In genomic region chr15:40081691-40082194, GRCh38 we compare ENCODE assay signal across 8 cellular contexts. TPM values are rescaled to one million over a fixed set of nuclear protein-coding genes. Genes with fewer than 3 reads are reported as not detected.
DNase-seq lines count a peak whose midpoint lies in the region; ATAC-seq and TF ChIP-seq lines count a peak whose summit lies in the region.

No MANE protein-coding gene starts in this region.

- no peak overlapping the region for H3K27ac ChIP-seq in iPS-20b (ENCODE audit: low read length)

- H3K27me3 Mint-ChIP-seq in brain, result peaks cover 38% of the 10 kb centered on the region

- H3K36me3 ChIP-seq in iPS-20b (ENCODE audit: insufficient read depth, low read depth, low read length), result no peaks in the 10 kb centered on the region

- DNase-seq in ELR (ENCODE audit: low read depth) (peak; percentile 88), NCI-H2227 (lab: John Stamatoyannopoulos, UW; ENCODE audit: unreplicated experiment) (peak; percentile 47), renal cortical epithelial cell (ENCODE audit: low read depth) (peak; percentile 85), NCI-H1092 treated with DMSO at 0.1 percent for 48 hours (lab: John Stamatoyannopoulos, UW) (no peak)

- peaks cover 15% of the 10 kb centered on the region for H3K4me1 ChIP-seq in iPS-20b (ENCODE audit: insufficient read depth, low read length)

- no peak for TF ChIP-seq CTCF in brain (conservative IDR thresholded peaks at IDR 0.05)

- H3K36me3 Mint-ChIP-seq in brain, result no peaks in the 10 kb centered on the region

- H3K9me3 Mint-ChIP-seq in brain, result peaks cover 0 to 3% (median 0%) of the 10 kb centered on the region in 5 experiments

- H3K4me3 Mint-ChIP-seq in brain, result peak overlapping the region; percentile 71 to 83 (median 76)

- H3K4me3 ChIP-seq in iPS-20b (ENCODE audit: low read length), result peak overlapping the region; percentile 15; the same call in 1 of the 2 replicates

- H3K9me3 ChIP-seq in iPS-20b (ENCODE audit: insufficient read depth, low read depth, low read length), result no peaks in the 10 kb centered on the region

- peak overlapping the region; percentile 5; the same call in 1 of the 2 replicates for H3K9ac ChIP-seq in iPS-20b (ENCODE audit: low read depth, low read length)

- H3K4me1 Mint-ChIP-seq in brain, result peaks cover 66% of the 10 kb centered on the region

- peak overlapping the region; percentile 61 to 97 (median 90) for H3K27ac Mint-ChIP-seq in brain

- ATAC-seq in GM18861 (IDR thresholded peaks at IDR 0.05; ENCODE audit: unreplicated experiment), result no peak
- ATAC-seq in GM19397 (IDR thresholded peaks at IDR 0.05; ENCODE audit: unreplicated experiment), result no peak

- H3K27me3 ChIP-seq in iPS-20b (ENCODE audit: insufficient read depth, low read length), result peaks cover 36% of the 10 kb centered on the region

RNA-seq across cellular contexts. Expression of gene BMF, which starts 26.9 kb away (rescaled TPM):
- 22.7 TPM for polyA plus RNA-seq in brain (ENCODE audit: insufficient read depth, low read depth, low replicate concordance)
- 10.8 and 27.2 TPM in 2 replicates for total RNA-seq in renal cortical epithelial cell

RNA-seq across cellular contexts. Expression of gene SRP14, which starts 42.8 kb away (rescaled TPM):
- polyA plus RNA-seq in brain (ENCODE audit: insufficient read depth, low read depth, low replicate concordance), result 457 TPM
- 254 and 635 TPM in 2 replicates for total RNA-seq in renal cortical epithelial cell
